In genomic region chr1:235297579-235297978, GRCh38 we compare ENCODE assay signal across 12 cellular contexts. TPM values are rescaled to one million over a fixed set of nuclear protein-coding genes. Genes with fewer than 3 reads are reported as not detected.
DNase-seq lines count a peak whose midpoint lies in the region; ATAC-seq and TF ChIP-seq lines count a peak whose summit lies in the region.
"Had no signal": no experiment of that assay in that cellular context is flagged by ENCODE, and none has a peak within 500 bp of the region (broad histone marks: within the 10 kb centered on the region; RNA-seq: fewer than 3 reads in every experiment).

No MANE protein-coding gene starts in this region.

- H3K36me3 ChIP-seq in ascending aorta, result no peaks in the 10 kb centered on the region

- peaks cover 4% of the 10 kb centered on the region for H3K9me3 Mint-ChIP-seq in activated naive CD8-positive, alpha-beta T cell (ENCODE audit: low read depth)
- H3K9me3 Mint-ChIP-seq in natural killer cell, result peaks cover 0 to 4% of the 10 kb centered on the region in 2 donors

- H3K4me3 Mint-ChIP-seq in activated naive CD8-positive, alpha-beta T cell, result peak overlapping the region; percentile 76
- peak overlapping the region; percentile 76 for H3K4me3 Mint-ChIP-seq in natural killer cell

- H3K27me3 Mint-ChIP-seq in activated naive CD8-positive, alpha-beta T cell, result no peaks in the 10 kb centered on the region
- H3K27me3 Mint-ChIP-seq in natural killer cell (ENCODE audit: low read depth in 2 of 2), result no peaks in the 10 kb centered on the region

- peaks cover 60% of the 10 kb centered on the region for H3K4me1 Mint-ChIP-seq in activated naive CD8-positive, alpha-beta T cell (ENCODE audit: low read depth)
- peaks cover 50 to 56% of the 10 kb centered on the region in 2 donors for H3K4me1 Mint-ChIP-seq in natural killer cell

- intact Hi-C loops in natural killer cell (cut with micrococcal nuclease) (loop anchor here (1.0 kb wide), 2 partner anchors 8 to 31 kb away; partner anchors contain the start of genes ARID4B and GGPS1), ascending aorta (cut with DNase I) (no loop called here)

- no peaks in the 10 kb centered on the region for H3K27me3 ChIP-seq in ascending aorta

- peaks cover 0 to 4% of the 10 kb centered on the region in 2 donors for H3K4me1 ChIP-seq in ascending aorta

- TF ChIP-seq CTCF in GM13977 (IDR thresholded peaks at IDR 0.05; ENCODE audit: extremely low read depth, insufficient read depth, missing control alignments) (no peak), natural killer cell (IDR thresholded peaks at IDR 0.05) (no peak), ascending aorta (IDR thresholded peaks at IDR 0.05) (no peak)

- H3K4me3 ChIP-seq in ascending aorta, result no peak overlapping the region

- H3K9me3 ChIP-seq in ascending aorta, result no peaks in the 10 kb centered on the region

- H3K27ac ChIP-seq in ascending aorta (no peak overlapping the region), caudate nucleus (ENCODE audit: low read depth, low read length) (no peak overlapping the region)

- ATAC-seq in HG03565 (IDR thresholded peaks at IDR 0.05; ENCODE audit: unreplicated experiment), result peak; percentile 62
- peak; percentile 77 to 89 (median 85) for ATAC-seq in natural killer cell

- H3K36me3 Mint-ChIP-seq in activated naive CD8-positive, alpha-beta T cell, result peaks cover 1% of the 10 kb centered on the region
- no peaks in the 10 kb centered on the region for H3K36me3 Mint-ChIP-seq in natural killer cell

- peak overlapping the region; percentile 88 for H3K27ac Mint-ChIP-seq in activated naive CD8-positive, alpha-beta T cell
- peak overlapping the region; percentile 83 to 90 for H3K27ac Mint-ChIP-seq in natural killer cell

- in situ Hi-C loops in GM13977 (cut with MboI; ENCODE audit: low pct_unique_long_range_greater_than_20kb, low sequenced_read_pairs, unreplicated experiment), result no loop called here

- DNase-seq in GM13977 (ENCODE audit: low spot score) (peak; percentile 33), natural killer cell (no peak), ascending aorta (ENCODE audit: low spot score in 2 of 2) (no peak), putamen (ENCODE audit: low spot score) (no peak), NCI-H226 (no peak), caudate nucleus (lab: John Stamatoyannopoulos, UW) (no peak)
- DNase-seq: activated CD8-positive, alpha-beta memory T cell treated with anti-CD3 and anti-CD28 coated beads, Interleukin-2, amount 50 U/mL, for 4 hours; effector CD4-positive, alpha-beta T cell; NCI-H2107; SHP77 treated with DMSO at 0.1 percent for 48 hours had no signal

RNA-seq across cellular contexts. Expression of gene ARID4B, which starts 30.4 kb away (rescaled TPM):
- 100 to 1,000 TPM; 161 to 189 (median 178) TPM for total RNA-seq in natural killer cell
- 22.5 TPM for total RNA-seq in ascending aorta

RNA-seq across cellular contexts. Expression of gene GGPS1, which starts 30.8 kb away (rescaled TPM):
- total RNA-seq in natural killer cell, result 10 to 100 TPM; 18.7 to 26.0 (median 23.9) TPM
- total RNA-seq in ascending aorta, result 7.2 TPM
